ENCODE assay signal across 11 cellular contexts in genomic region chr12:4540170-4540569, GRCh38. TPM values are rescaled to one million over a fixed set of nuclear protein-coding genes. Genes with fewer than 3 reads are reported as not detected.
DNase-seq lines count a peak whose midpoint lies in the region; TF ChIP-seq lines count a peak whose summit lies in the region.
"Had no signal": no experiment of that assay in that cellular context is flagged by ENCODE, and none has a peak within 500 bp of the region (broad histone marks: within the 10 kb centered on the region; RNA-seq: fewer than 3 reads in every experiment).

No MANE protein-coding gene starts in this region.

- 0 out of 2 replicates have a peak overlapping the region, but pooled peaks have one; percentile 95 for H2AFZ ChIP-seq in GM23248
- no peak overlapping the region for H2AFZ ChIP-seq in hepatocyte
- H2AFZ ChIP-seq: parathyroid adenoma had no signal

- H3F3A ChIP-seq in GM23248 (ENCODE audit: insufficient read depth): no peaks in the 10 kb centered on the region

- H3K79me2 ChIP-seq in GM23248 (ENCODE audit: insufficient read depth) (peaks cover 56% of the 10 kb centered on the region), hepatocyte (peaks cover 46% of the 10 kb centered on the region)
- H3K79me2 ChIP-seq: parathyroid adenoma had no signal

- in situ Hi-C loops in GM23248 (cut with MboI): no loop called here

- POLR2A ChIA-PET in A673 (lab: Charles Lee; ENCODE audit: low non-redundant PET): no interaction called here

- H3K27ac Mint-ChIP-seq in T-helper 1 cell treated with Interleukin-12 subunit alpha and Interleukin-12 subunit beta and Interleukin-4 antibody, amounts not matched to agents 30 μg/mL and 1 μg/mL, for 36 hours: peak overlapping the region; percentile 92

- intact Hi-C loops in A673 (cut with micrococcal nuclease; ENCODE audit: unreplicated experiment): no loop called here

- H3K4me3 ChIP-seq in A673 (ENCODE audit: low read depth, low read length, poor library complexity, severe bottlenecking) (peak overlapping the region; percentile 88), GM23248 (peak overlapping the region; percentile 83; the same call in 1 of the 2 replicates), hepatocyte (no peak overlapping the region)

- peak overlapping the region; percentile 99 for H3K4me3 Mint-ChIP-seq in T-helper 1 cell treated with Interleukin-12 subunit alpha and Interleukin-12 subunit beta and Interleukin-4 antibody, amounts not matched to agents 30 μg/mL and 1 μg/mL, for 36 hours

- no peaks in the 10 kb centered on the region for H3K27me3 Mint-ChIP-seq in T-helper 1 cell treated with Interleukin-12 subunit alpha and Interleukin-12 subunit beta and Interleukin-4 antibody, amounts not matched to agents 30 μg/mL and 1 μg/mL, for 36 hours (ENCODE audit: low read depth)

- no TSS peak for BruUV-seq in A673 (replicated peaks; lab: Mats Ljungman, UMichigan)

- H3K9me3 ChIP-seq in A673 (ENCODE audit: low read depth, low read length, poor library complexity, severe bottlenecking): no peaks in the 10 kb centered on the region
- H3K9me3 ChIP-seq in GM23248 (ENCODE audit: low read depth): no peaks in the 10 kb centered on the region
- no peaks in the 10 kb centered on the region for H3K9me3 ChIP-seq in hepatocyte (ENCODE audit: low read depth)

- H4K20me1 ChIP-seq in GM23248 (ENCODE audit: insufficient read depth): no peaks in the 10 kb centered on the region
- no peaks in the 10 kb centered on the region for H4K20me1 ChIP-seq in hepatocyte (ENCODE audit: insufficient read depth, poor library complexity, severe bottlenecking)

- peak overlapping the region; percentile 77 for H3K4me2 ChIP-seq in GM23248 (ENCODE audit: unreplicated experiment)
- H3K4me2 ChIP-seq in hepatocyte: peak overlapping the region; percentile 89

- H3K36me3 ChIP-seq in A673 (ENCODE audit: insufficient read depth, low read length, poor library complexity, severe bottlenecking) (peaks cover 33% of the 10 kb centered on the region), GM23248 (ENCODE audit: low read depth) (0 out of 2 replicates have a peak, but pooled peaks cover 4% of the 10 kb centered on the region), hepatocyte (replicated peaks; ENCODE audit: insufficient read depth, low read depth) (no peaks in the 10 kb centered on the region)

- CTCF ChIA-PET in A673 (lab: Charles Lee): no interaction called here

- H3K36me3 Mint-ChIP-seq in T-helper 1 cell treated with Interleukin-12 subunit alpha and Interleukin-12 subunit beta and Interleukin-4 antibody, amounts not matched to agents 30 μg/mL and 1 μg/mL, for 36 hours (ENCODE audit: low read depth): peaks cover 16% of the 10 kb centered on the region

- H3K27me3 ChIP-seq in A673 (replicated peaks; ENCODE audit: insufficient read depth, low read depth, low read length, poor library complexity) (no peaks in the 10 kb centered on the region), GM23248 (replicated peaks; ENCODE audit: insufficient read depth) (no peaks in the 10 kb centered on the region), hepatocyte (no peaks in the 10 kb centered on the region)

- 74 to 81% methylated on average over 3 of the region's 3 CpGs for WGBS in GM23248 (ENCODE audit: low coverage in 1 of 2, low lambda C conversion rate in 2 of 2, missing lambda C conversion rate in 2 of 2), 2 experiments
- 89% methylated on average over 3 of the region's 3 CpGs for WGBS in hepatocyte (ENCODE audit: low lambda C conversion rate, missing lambda C conversion rate)

- DNase-seq in A673 (ENCODE audit: low spot score) (no peak), GM23248 (no peak), hepatocyte (ENCODE audit: low spot score) (no peak), DMS79 treated with DMSO at 0.1 percent for 48 hours (lab: John Stamatoyannopoulos, UW) (no peak), NCI-H2107 treated with DMSO at 0.1 percent for 48 hours (lab: John Stamatoyannopoulos, UW; ENCODE audit: unreplicated experiment) (no peak), NCI-H1930 (lab: John Stamatoyannopoulos, UW) (no peak), Kasumi-1 (lab: John Stamatoyannopoulos, UW) (no peak)
- DNase-seq: NCI-H2029 treated with DMSO at 0.1 percent for 48 hours, SW 1271 had no signal

- H3K4me1 Mint-ChIP-seq in T-helper 1 cell treated with Interleukin-12 subunit alpha and Interleukin-12 subunit beta and Interleukin-4 antibody, amounts not matched to agents 30 μg/mL and 1 μg/mL, for 36 hours (ENCODE audit: low read depth): peaks cover 25% of the 10 kb centered on the region

- H3K9me3 Mint-ChIP-seq in T-helper 1 cell treated with Interleukin-12 subunit alpha and Interleukin-12 subunit beta and Interleukin-4 antibody, amounts not matched to agents 30 μg/mL and 1 μg/mL, for 36 hours: no peaks in the 10 kb centered on the region

- H3K27ac ChIP-seq in A673 (ENCODE audit: low read depth, low read length, poor library complexity, severe bottlenecking): peak overlapping the region; percentile 98
- H3K27ac ChIP-seq in GM23248: no peak overlapping the region
- H3K27ac ChIP-seq in hepatocyte: no peak overlapping the region
- H3K27ac ChIP-seq: parathyroid adenoma had no signal

- H3K4me1 ChIP-seq in A673 (ENCODE audit: insufficient read depth, low read length, poor library complexity, severe bottlenecking): peaks cover 15% of the 10 kb centered on the region
- H3K4me1 ChIP-seq in GM23248 (ENCODE audit: insufficient read depth): peaks cover 12% of the 10 kb centered on the region
- H3K4me1 ChIP-seq in hepatocyte (ENCODE audit: insufficient read depth): no peaks in the 10 kb centered on the region

- H3K9me2 ChIP-seq in GM23248 (ENCODE audit: insufficient read depth): no peaks in the 10 kb centered on the region
- no peaks in the 10 kb centered on the region for H3K9me2 ChIP-seq in hepatocyte (replicated peaks; ENCODE audit: insufficient read depth)

- no peak for TF ChIP-seq CTCF in A673 (conservative IDR thresholded peaks at IDR 0.05; ENCODE audit: low read depth, low read length)
- no peak for TF ChIP-seq CTCF in hepatocyte (IDR thresholded peaks at IDR 0.05; ENCODE audit: poor library complexity)

- no peak overlapping the region for H3K9ac ChIP-seq in GM23248
- H3K9ac ChIP-seq: parathyroid adenoma had no signal

RNA-seq across cellular contexts. Expression of gene RAD51AP1, which starts 1.5 kb away (rescaled TPM):
- 58.9 and 62.5 TPM in 2 replicates for total RNA-seq in A673 (2021)
- 13.1 and 13.2 TPM in 2 replicates for total RNA-seq in GM23248 (2014; rRNA removed; shearing (Covaris generic))
- 11.6 and 12.4 TPM in 2 replicates for polyA plus RNA-seq in GM23248 (2016; fragmentation: Nextera tagmentation; extraction: Ambion mirVana)
- total RNA-seq in hepatocyte: 9.8 and 11.5 TPM in 2 replicates
- polyA plus RNA-seq in hepatocyte: 4.6 and 5.4 TPM in 2 replicates

RNA-seq across cellular contexts. Expression of gene DYRK4, which starts 21.8 kb away (rescaled TPM):
- 23.7 and 30.8 TPM in 2 replicates for total RNA-seq in A673 (2021)
- 63.3 and 78.3 TPM in 2 replicates for total RNA-seq in GM23248 (2014; rRNA removed; shearing (Covaris generic))
- 64.0 and 64.5 TPM in 2 replicates for polyA plus RNA-seq in GM23248 (2016; fragmentation: Nextera tagmentation; extraction: Ambion mirVana)
- total RNA-seq in hepatocyte: 34.1 and 34.7 TPM in 2 replicates
- polyA plus RNA-seq in hepatocyte: 42.0 and 50.3 TPM in 2 replicates
